ENCODE assay signal across 35 cellular contexts in genomic region chr4:16431871-16432270, GRCh38.
"Had no signal": no experiment of that assay in that cellular context is flagged by ENCODE, and none has a peak within 500 bp of the region (broad histone marks: within the 10 kb centered on the region; RNA-seq: fewer than 3 reads in every experiment).

No MANE protein-coding gene starts in this region.

- DNase-seq: Karpas-422, Kasumi-1, KBM-7, KG1, MG63, MM.1S, MV-4-11, NCI-H1048, NCI-H1092, NCI-H1092 treated with DMSO at 0.1 percent for 48 hours, NCI-H1105, NCI-H1105 treated with DMSO at 0.1 percent for 48 hours, NCI-H1417, NCI-H1417 treated with DMSO at 0.1 percent for 48 hours, NCI-H1436, NCI-H1436 treated with DMSO at 0.1 percent for 48 hours, NCI-H146, NCI-H1694, NCI-H187, NCI-H187 treated with DMSO at 0.1 percent for 48 hours, NCI-H1930, NCI-H2029, NCI-H2029 treated with DMSO at 0.1 percent for 48 hours, NCI-H2081, NCI-H2081 treated with DMSO at 0.1 percent for 48 hours, NCI-H2107, NCI-H2171, NCI-H2171 treated with DMSO at 0.1 percent for 48 hours, NCI-H2227 treated with DMSO at 0.1 percent for 48 hours, NCI-H226, NCI-H345, NCI-H446, NCI-H446 treated with DMSO at 0.1 percent for 48 hours, NCI-H510A had no signal

- H3K4me3 ChIP-seq: MG63 had no signal

- H3K27ac ChIP-seq: KMS-11 had no signal

- H3K36me3 ChIP-seq: MG63 had no signal

- H3K9ac ChIP-seq: KMS-11 had no signal

- H3K9me3 ChIP-seq: MG63 had no signal

- H3K4me2 ChIP-seq: KMS-11 had no signal

- H3K27me3 ChIP-seq: MG63 had no signal
